Comparison of ENCODE assay signal across 21 cellular contexts in genomic region chr3:53775834-53776251, GRCh38.
DNase-seq lines count a peak whose midpoint lies in the region; TF ChIP-seq lines count a peak whose summit lies in the region.
"Had no signal": no experiment of that assay in that cellular context is flagged by ENCODE, and none has a peak within 500 bp of the region (broad histone marks: within the 10 kb centered on the region; RNA-seq: fewer than 3 reads in every experiment).

No MANE protein-coding gene starts in this region.

- H3K4me3 ChIP-seq in epithelial cell of esophagus (ENCODE audit: low read length) (no peak overlapping the region), osteoblast (ENCODE audit: insufficient read depth, low read length) (no peak overlapping the region)
- H3K4me3 ChIP-seq: cardiac muscle cell, esophagus muscularis mucosa, upper lobe of right lung had no signal

- H3K79me2 ChIP-seq in osteoblast (ENCODE audit: insufficient read depth, low read length): no peaks in the 10 kb centered on the region

- TF ChIP-seq CTCF in epithelial cell of esophagus (IDR thresholded peaks at IDR 0.05; ENCODE audit: insufficient read depth, low read depth, low read length, missing control alignments) (no peak), osteoblast (IDR thresholded peaks at IDR 0.05; ENCODE audit: extremely low read depth, low read depth, low read length) (no peak)

- no peaks in the 10 kb centered on the region for H4K20me1 ChIP-seq in osteoblast (ENCODE audit: insufficient read depth, low read length)

- no peaks in the 10 kb centered on the region for H3K9me3 ChIP-seq in osteoblast (ENCODE audit: low read depth, low read length)
- H3K9me3 ChIP-seq: esophagus muscularis mucosa, upper lobe of right lung had no signal

- H2AFZ ChIP-seq in osteoblast (ENCODE audit: low read length): peak overlapping the region; percentile 21

- peaks cover 3% of the 10 kb centered on the region for H3K27me3 ChIP-seq in osteoblast (ENCODE audit: insufficient read depth, low read length)
- H3K27me3 ChIP-seq: cardiac muscle cell, esophagus muscularis mucosa, upper lobe of right lung had no signal

- peaks cover 34% of the 10 kb centered on the region for H3K4me1 ChIP-seq in osteoblast (ENCODE audit: insufficient read depth, low read length)

- DNase-seq in GM03348 (ENCODE audit: low spot score): peak; percentile 28
- DNase-seq in NCI-H345 (lab: John Stamatoyannopoulos, UW): peak; percentile 74
- peak; percentile 71 for DNase-seq in epithelial cell of esophagus (ENCODE audit: low read depth)
- no peak for DNase-seq in osteoblast (ENCODE audit: insufficient read length, low spot score, missing footprints)
- no peak for DNase-seq in COLO829 (ENCODE audit: low spot score)
- DNase-seq in GM19240 (ENCODE audit: insufficient read length, low spot score): no peak
- no peak for DNase-seq in superior temporal gyrus (ENCODE audit: extremely low spot score)
- DNase-seq: activated CD4-positive, CD25-positive, alpha-beta regulatory T cell; COR-L47; head of caudate nucleus; NCI-H1092; NCI-H226; occipital lobe; OCI-M1; right cardiac atrium; stimulated activated CD4-positive, alpha-beta T cell treated with anti-CD3 and anti-CD28 coated beads, Interleukin-15, amount 100 ng/mL, for 24 hours; stimulated activated naive CD4-positive, alpha-beta T cell treated with Interleukin-2 at 50 U/mL for 16 hours; upper lobe of right lung had no signal

- H3K27ac ChIP-seq in osteoblast (ENCODE audit: low read depth, low read length): peak overlapping the region; percentile 54
- H3K27ac ChIP-seq: cardiac muscle cell, esophagus muscularis mucosa, KMS-11, upper lobe of right lung had no signal

- H3K36me3 ChIP-seq in osteoblast (ENCODE audit: insufficient read depth, low read length): no peaks in the 10 kb centered on the region
- H3K36me3 ChIP-seq: esophagus muscularis mucosa, upper lobe of right lung had no signal

- H3K4me2 ChIP-seq in osteoblast (ENCODE audit: insufficient read depth, low read length): no peak overlapping the region
- H3K4me2 ChIP-seq: KMS-11 had no signal

Comparison
In these comparisons a context has a peak if more than half of its experiments do, and no peak if none do; other contexts are left out.
1. DNase-seq: peak in GM03348 (single experiment), NCI-H345 (single experiment) and epithelial cell of esophagus (single experiment); none in osteoblast (single experiment), COLO829 (single experiment), GM19240 (single experiment) and superior temporal gyrus (single experiment).